In the genomic region with DNA sequence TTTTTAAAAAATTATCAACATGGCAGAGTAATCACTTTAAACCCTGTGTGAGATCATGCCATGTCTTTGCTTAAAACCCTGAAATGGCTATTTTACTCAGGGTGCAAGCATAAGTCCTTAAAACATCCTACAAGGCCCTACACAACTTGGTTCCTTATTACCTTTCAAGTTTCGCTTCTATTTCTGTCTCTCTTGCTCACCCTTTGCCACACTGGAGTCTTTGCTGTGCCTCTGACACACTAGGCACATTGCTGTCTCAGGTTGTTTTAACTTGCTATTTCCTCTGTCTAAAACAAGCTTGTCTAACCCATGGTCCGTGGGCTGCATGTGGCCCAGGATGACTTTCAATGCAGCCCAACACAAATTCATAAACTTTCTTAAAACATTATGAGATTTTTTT, we compare ENCODE assay signal across 10 cellular contexts. TPM values are rescaled to one million over a fixed set of nuclear protein-coding genes. Genes with fewer than 3 reads are reported as not detected.
DNase-seq lines count a peak whose midpoint lies in the region; ATAC-seq and TF ChIP-seq lines count a peak whose summit lies in the region.
"Had no signal": no experiment of that assay in that cellular context is flagged by ENCODE, and none has a peak within 500 bp of the region (broad histone marks: within the 10 kb centered on the region; RNA-seq: fewer than 3 reads in every experiment).

No MANE protein-coding gene starts in this region.

- no peaks in the 10 kb centered on the region for H3F3A ChIP-seq in Loucy (ENCODE audit: low read depth)

- TF ChIP-seq CTCF in Loucy (conservative IDR thresholded peaks at IDR 0.05; ENCODE audit: low read length) (no peak), right lobe of liver (IDR thresholded peaks at IDR 0.05) (no peak)

- peak overlapping the region; percentile 1 for H3K4me2 ChIP-seq in Loucy (ENCODE audit: low read depth, low read length, poor library complexity, severe bottlenecking)

- H3K27me3 Mint-ChIP-seq in activated T-cell treated with anti-CD3 and anti-CD28 coated beads, Interleukin-2, amount 50 U/mL, for 72 hours (ENCODE audit: low read depth), result no peaks in the 10 kb centered on the region
- H3K27me3 Mint-ChIP-seq in T-helper 17 cell, result no peaks in the 10 kb centered on the region
- H3K27me3 Mint-ChIP-seq: activated naive CD8-positive, alpha-beta T cell treated with anti-CD3 and anti-CD28 coated beads, Interleukin-2, amount 10 ng/mL, durations not matched to agents 7 days and 5 days had no signal

- no peaks in the 10 kb centered on the region for H4K20me1 ChIP-seq in Loucy (ENCODE audit: insufficient read depth, low read length, poor library complexity, severe bottlenecking)

- peak; percentile 47 to 80 for ATAC-seq in activated T-cell treated with anti-CD3 and anti-CD28 coated beads, Interleukin-2, amount 50 U/mL, for 72 hours (replicated peaks in 1 of 2)
- ATAC-seq in HG02763 (IDR thresholded peaks at IDR 0.05; ENCODE audit: unreplicated experiment) (peak; percentile 72), right lobe of liver (no peak), GM18520 (IDR thresholded peaks at IDR 0.05; ENCODE audit: unreplicated experiment) (no peak), T-helper 17 cell (no peak)

- TF ChIP-seq POLR2A in right lobe of liver (IDR thresholded peaks at IDR 0.05), result no peak

- intact Hi-C loops in right lobe of liver (cut with DNase I), result no loop called here

- no peaks in the 10 kb centered on the region for H3K9me2 ChIP-seq in Loucy (replicated peaks; ENCODE audit: low read depth, low read length)

- peak overlapping the region; percentile 48; the same call in 1 of the 2 replicates for H2AFZ ChIP-seq in Loucy (ENCODE audit: low read length)

- H3K27ac Mint-ChIP-seq in activated T-cell treated with anti-CD3 and anti-CD28 coated beads, Interleukin-2, amount 50 U/mL, for 72 hours, result no peak overlapping the region
- no peak overlapping the region for H3K27ac Mint-ChIP-seq in T-helper 17 cell
- H3K27ac Mint-ChIP-seq: activated naive CD8-positive, alpha-beta T cell treated with anti-CD3 and anti-CD28 coated beads, Interleukin-2, amount 10 ng/mL, durations not matched to agents 7 days and 5 days had no signal

- H3K27ac ChIP-seq in right lobe of liver, result no peak overlapping the region

- H3K79me2 ChIP-seq in Loucy (ENCODE audit: insufficient read depth, low read length), result no peaks in the 10 kb centered on the region

- peaks cover 6% of the 10 kb centered on the region for H3K4me1 ChIP-seq in Loucy (ENCODE audit: insufficient read depth, low read length, poor library complexity, severe bottlenecking)
- H3K4me1 ChIP-seq in right lobe of liver, result no peaks in the 10 kb centered on the region

- no peaks in the 10 kb centered on the region for H3K27me3 ChIP-seq in Loucy (ENCODE audit: insufficient read depth, low read length, poor library complexity, severe bottlenecking)
- H3K27me3 ChIP-seq in right lobe of liver, result no peaks in the 10 kb centered on the region

- H3K4me3 Mint-ChIP-seq in activated T-cell treated with anti-CD3 and anti-CD28 coated beads, Interleukin-2, amount 50 U/mL, for 72 hours, result no peak overlapping the region
- H3K4me3 Mint-ChIP-seq in T-helper 17 cell, result no peak overlapping the region
- H3K4me3 Mint-ChIP-seq: activated naive CD8-positive, alpha-beta T cell treated with anti-CD3 and anti-CD28 coated beads, Interleukin-2, amount 10 ng/mL, durations not matched to agents 7 days and 5 days had no signal

- peaks cover 16% of the 10 kb centered on the region for H3K4me1 Mint-ChIP-seq in activated T-cell treated with anti-CD3 and anti-CD28 coated beads, Interleukin-2, amount 50 U/mL, for 72 hours (ENCODE audit: low read depth)
- no peaks in the 10 kb centered on the region for H3K4me1 Mint-ChIP-seq in T-helper 17 cell

- H3K36me3 Mint-ChIP-seq in activated T-cell treated with anti-CD3 and anti-CD28 coated beads, Interleukin-2, amount 50 U/mL, for 72 hours (ENCODE audit: insufficient read depth in 2 of 2), result peaks cover 0 to 2% of the 10 kb centered on the region in 2 donors
- H3K36me3 Mint-ChIP-seq in T-helper 17 cell (ENCODE audit: low read depth), result no peaks in the 10 kb centered on the region
- H3K36me3 Mint-ChIP-seq: activated naive CD8-positive, alpha-beta T cell treated with anti-CD3 and anti-CD28 coated beads, Interleukin-2, amount 10 ng/mL, durations not matched to agents 7 days and 5 days had no signal

- H3K4me3 ChIP-seq in Loucy (ENCODE audit: low read length, poor library complexity, severe bottlenecking) (no peak overlapping the region), right lobe of liver (no peak overlapping the region)

- H3K9me3 ChIP-seq in Loucy (ENCODE audit: insufficient read depth, low read depth, low read length), result no peaks in the 10 kb centered on the region
- H3K9me3 ChIP-seq in right lobe of liver, result no peaks in the 10 kb centered on the region
- no peaks in the 10 kb centered on the region for H3K9me3 ChIP-seq in T-helper 17 cell (ENCODE audit: control insufficient read depth, low read length, poor library complexity, severe bottlenecking)

- H3K36me3 ChIP-seq in Loucy (ENCODE audit: insufficient read depth, low read length) (no peaks in the 10 kb centered on the region), right lobe of liver (no peaks in the 10 kb centered on the region)

- no peaks in the 10 kb centered on the region for H3K9me3 Mint-ChIP-seq in activated T-cell treated with anti-CD3 and anti-CD28 coated beads, Interleukin-2, amount 50 U/mL, for 72 hours

- H3K9ac ChIP-seq in Loucy (ENCODE audit: low read depth, low read length, poor library complexity, severe bottlenecking), result no peak overlapping the region

- WGBS in right lobe of liver (ENCODE audit: insufficient coverage, low coverage, low lambda C conversion rate, missing lambda C conversion rate), result 80% methylated on average over 2 of the region's 2 CpGs

- DNase-seq in activated T-cell treated with anti-CD3 and anti-CD28 coated beads, Interleukin-2, amount 50 U/mL, for 72 hours, result no peak
- no peak for DNase-seq in activated T-cell treated with anti-CD3 and anti-CD28 coated beads, Interleukin-2, amount 50 U/mL, for 48 hours
- DNase-seq in right lobe of liver (no peak), OCI-M1 (lab: John Stamatoyannopoulos, UW) (no peak), T-helper 17 cell (no peak)
- DNase-seq: activated naive CD8-positive, alpha-beta T cell treated with anti-CD3 and anti-CD28 coated beads, Interleukin-2, amount 10 ng/mL, durations not matched to agents 7 days and 5 days; NCI-H1105 had no signal

RNA-seq across cellular contexts. Expression of a gene that starts 55.6 kb away (rescaled TPM):
- total RNA-seq in activated T-cell treated with anti-CD3 and anti-CD28 coated beads, Interleukin-2, amount 50 U/mL, for 72 hours, result 1 to 10 TPM; 6.6 TPM
- under 1 TPM in 4 of 6 experiments, not detected in 2; 0.06 to 0.33 (median 0.16) TPM for total RNA-seq in right lobe of liver
- 1 to 10 TPM; 3.5 to 5.1 TPM for total RNA-seq in T-helper 17 cell

Comparison
In these comparisons a context has a peak if more than half of its experiments do, and no peak if none do; other contexts are left out.
1. ATAC-seq: peak in activated T-cell treated with anti-CD3 and anti-CD28 coated beads, Interleukin-2, amount 50 U/mL, for 72 hours (2 of 2) and HG02763 (single experiment); none in right lobe of liver (0 of 4), GM18520 (single experiment) and T-helper 17 cell (single experiment).